2 cellular contexts compared by ENCODE assay signal in genomic region chr4:170772429-170772828, GRCh38.
TF ChIP-seq lines count a peak whose summit lies in the region.

No MANE protein-coding gene starts in this region.

TF ChIP-seq in GM23338, 12 proteins besides CTCF, POLR2A, EP300 and RAD21 (continued from another document):
- no peak for TF ChIP-seq ZNF462 (CRISPR knock-in tag; IDR thresholded peaks at IDR 0.05)
- no peak for TF ChIP-seq ZNF331 (CRISPR knock-in tag; IDR thresholded peaks at IDR 0.05; ENCODE audit: low read depth)
- TF ChIP-seq JUNB (IDR thresholded peaks at IDR 0.05; ENCODE audit: unreplicated experiment): no peak
- no peak for TF ChIP-seq CREB1 (CRISPR knock-in tag; IDR thresholded peaks at IDR 0.05; ENCODE audit: low read depth)
- no peak for TF ChIP-seq EZH2phosphoT487 (IDR thresholded peaks at IDR 0.05; ENCODE audit: unreplicated experiment)

TF ChIP-seq in SK-N-SH, 30 proteins besides CTCF, POLR2A, EP300 and RAD21 (continued from another document):
- TF ChIP-seq YY1 (IDR thresholded peaks at IDR 0.05; ENCODE audit: low read depth) (no peak), RCOR1 (IDR thresholded peaks at IDR 0.05; ENCODE audit: low read length) (no peak)
